22 cellular contexts compared by ENCODE assay signal in the genomic region with DNA sequence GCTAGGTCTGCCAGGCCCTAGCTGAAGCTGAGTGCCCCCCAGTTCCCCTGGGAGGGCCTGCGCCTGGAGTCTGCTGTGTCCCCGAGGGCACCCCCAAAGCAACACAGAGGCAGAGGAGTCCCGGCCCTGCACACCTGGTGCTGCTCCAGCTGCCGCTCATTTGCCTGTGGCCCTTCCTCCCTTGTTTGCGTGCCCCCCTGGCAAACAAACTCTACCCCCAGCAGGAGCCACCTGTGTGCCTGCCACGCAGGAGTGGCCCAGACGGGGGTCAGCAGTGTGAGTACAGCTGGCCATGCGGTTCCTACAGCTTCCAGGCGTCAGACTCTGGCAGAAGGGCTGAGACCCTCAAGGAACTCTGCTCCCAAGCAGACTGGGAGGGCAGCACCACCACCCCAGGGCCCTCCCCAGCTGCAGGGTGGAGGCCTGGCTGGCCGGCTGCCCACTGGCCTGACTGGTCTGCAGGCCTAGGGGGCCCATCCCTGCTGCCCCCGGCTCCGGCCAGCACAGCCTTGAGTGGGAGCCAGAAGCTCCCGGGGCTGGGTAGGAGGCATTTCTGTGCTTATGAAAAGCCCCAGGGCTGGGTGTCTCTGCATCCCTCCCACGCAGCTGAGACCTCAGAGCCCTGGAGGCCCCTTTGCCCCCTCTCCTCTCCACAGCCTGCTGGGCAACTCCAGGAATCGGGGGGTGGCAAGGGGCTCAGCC. TPM values are rescaled to one million over a fixed set of nuclear protein-coding genes. Genes with fewer than 3 reads are reported as not detected.
A peak's percentile ranks its signal among the peaks of the same experiment; 100 is the strongest.
DNase-seq lines count a peak whose midpoint lies in the region; ATAC-seq, FAIRE-seq and TF ChIP-seq lines count a peak whose summit lies in the region.
"Had no signal": no experiment of that assay in that cellular context is flagged by ENCODE, and none has a peak within 500 bp of the region (broad histone marks: within the 10 kb centered on the region; RNA-seq: fewer than 3 reads in every experiment).

No MANE protein-coding gene starts in this region.

- peaks cover 6% of the 10 kb centered on the region for H3K9me3 ChIP-seq in K562 (replicated peaks; ENCODE audit: control insufficient read depth, insufficient read depth, low read depth, low read length)
- H3K9me3 ChIP-seq in neural progenitor cell (ENCODE audit: low read depth): no peaks in the 10 kb centered on the region
- H3K9me3 ChIP-seq: HAP-1 had no signal

- peaks cover 5 to 94% of the 10 kb centered on the region in 2 experiments; a peak in 4 of 5 replicates for H3K4me1 ChIP-seq in K562 (replicated peaks in 1 of 2; ENCODE audit: control insufficient read depth in 2 of 2, insufficient read depth in 2 of 2, low read length in 2 of 2)
- H3K4me1 ChIP-seq in neural progenitor cell: peaks cover under 1% of the 10 kb centered on the region
- H3K4me1 ChIP-seq: foreskin keratinocyte had no signal

- FAIRE-seq in K562 (lab: Jason Lieb, UNC): no peak
- FAIRE-seq: colon, endothelial cell of umbilical vein had no signal

- peaks cover 12% of the 10 kb centered on the region; the same call in 1 of the 2 replicates for H4K20me1 ChIP-seq in K562 (replicated peaks; ENCODE audit: control insufficient read depth, insufficient read depth, low read length)
- H4K20me1 ChIP-seq in neural progenitor cell (ENCODE audit: low read depth): peaks cover 71% of the 10 kb centered on the region

- BruUV-seq in K562 (replicated peaks; lab: Mats Ljungman, UMichigan): no TSS peak

- 51% methylated on average over 14 of the region's 15 CpGs for WGBS in K562 (ENCODE audit: insufficient coverage, low coverage, missing lambda C conversion rate)

- no peaks in the 10 kb centered on the region for H3K9me3 Mint-ChIP-seq in neural progenitor cell
- H3K9me3 Mint-ChIP-seq: activated CD8-positive, alpha-beta T cell treated with anti-CD3 and anti-CD28 coated beads for 36 hours; activated naive CD4-positive, alpha-beta T cell treated with anti-CD3 and anti-CD28 coated beads, Interleukin-2, amount 50 U/mL, for 24 hours; activated T-cell treated with anti-CD3 and anti-CD28 coated beads, Interleukin-2, amount 50 U/mL, for 4 hours; CD8-positive, alpha-beta T cell had no signal

- TF ChIP-seq CTCF in K562 (IDR thresholded peaks at IDR 0.05 in 2 of 3, conservative IDR thresholded peaks at IDR 0.05 in 1 of 3; ENCODE audit: insufficient read depth in 2 of 3, low read depth in 1 of 3, low read length in 3 of 3): no peak
- TF ChIP-seq CTCF in neural progenitor cell (IDR thresholded peaks at IDR 0.05): no peak

- TF ChIP-seq POLR2A in K562 (conservative IDR thresholded peaks at IDR 0.05): no peak

- no peak overlapping the region for H3K27ac ChIP-seq in K562 (ENCODE audit: extremely low read depth, low read depth, low read length)
- no peak overlapping the region for H3K27ac ChIP-seq in neural progenitor cell
- H3K27ac ChIP-seq: foreskin keratinocyte had no signal

- DNase-seq in EL (peak; percentile 25), NCI-H226 (peak; percentile 8), K562 (ENCODE audit: extremely low read depth in 1 of 4, low spot score in 3 of 4) (no peak), neural progenitor cell (ENCODE audit: low spot score) (no peak), dermis blood vessel endothelial cell (no peak), KBM-7 (no peak), cerebellar cortex (ENCODE audit: low spot score) (no peak)
- DNase-seq: activated CD8-positive, alpha-beta T cell treated with anti-CD3 and anti-CD28 coated beads for 36 hours; activated T-cell treated with anti-CD3 and anti-CD28 coated beads, Interleukin-2, amount 50 U/mL, for 4 hours; CD8-positive, alpha-beta T cell; DND-41; foreskin keratinocyte; kidney glomerular epithelial cell; midbrain; NCI-H1694; SHP77 treated with DMSO at 0.1 percent for 48 hours; T-helper 17 cell had no signal

- H3K27me3 Mint-ChIP-seq in neural progenitor cell (ENCODE audit: insufficient read depth, low read depth): peaks cover 21% of the 10 kb centered on the region
- H3K27me3 Mint-ChIP-seq: activated CD8-positive, alpha-beta T cell treated with anti-CD3 and anti-CD28 coated beads for 36 hours; activated naive CD4-positive, alpha-beta T cell treated with anti-CD3 and anti-CD28 coated beads, Interleukin-2, amount 50 U/mL, for 24 hours; T-helper 17 cell had no signal

- H3K4me3 ChIP-seq in K562 (no peak overlapping the region), neural progenitor cell (no peak overlapping the region)
- H3K4me3 ChIP-seq: HAP-1 had no signal

- H2AFZ ChIP-seq in K562 (ENCODE audit: low read depth, low read length) (no peak overlapping the region), neural progenitor cell (replicated peaks) (no peak overlapping the region)

- ATAC-seq in K562 (no peak), GM18870 (IDR thresholded peaks at IDR 0.05; ENCODE audit: unreplicated experiment) (no peak)
- ATAC-seq: activated CD8-positive, alpha-beta T cell treated with anti-CD3 and anti-CD28 coated beads for 36 hours; activated T-cell treated with anti-CD3 and anti-CD28 coated beads, Interleukin-2, amount 50 U/mL, for 4 hours; CD8-positive, alpha-beta T cell; foreskin keratinocyte; T-helper 17 cell had no signal

- CTCF ChIA-PET in K562 (lab: Yijun Ruan, JAX; ENCODE audit: low intra/inter-chr PET ratio): no interaction called here

- in situ Hi-C loops in K562 (cut with MboI) (no loop called here), KBM-7 (cut with MboI; ENCODE audit: low pct_unique_long_range_greater_than_20kb, low sequenced_read_pairs) (no loop called here)

- peak overlapping the region; percentile 48 for H3K4me3 Mint-ChIP-seq in neural progenitor cell
- H3K4me3 Mint-ChIP-seq: activated CD8-positive, alpha-beta T cell treated with anti-CD3 and anti-CD28 coated beads for 36 hours; activated naive CD4-positive, alpha-beta T cell treated with anti-CD3 and anti-CD28 coated beads, Interleukin-2, amount 50 U/mL, for 24 hours; activated T-cell treated with anti-CD3 and anti-CD28 coated beads, Interleukin-2, amount 50 U/mL, for 4 hours; CD8-positive, alpha-beta T cell; T-helper 17 cell had no signal

- no peak overlapping the region for H3K27ac Mint-ChIP-seq in neural progenitor cell
- H3K27ac Mint-ChIP-seq: activated CD8-positive, alpha-beta T cell treated with anti-CD3 and anti-CD28 coated beads for 36 hours; activated naive CD4-positive, alpha-beta T cell treated with anti-CD3 and anti-CD28 coated beads, Interleukin-2, amount 50 U/mL, for 24 hours; T-helper 17 cell had no signal

- H3F3A ChIP-seq in neural progenitor cell (ENCODE audit: low read depth): peaks cover 19% of the 10 kb centered on the region

- no peak for TF ChIP-seq EP300 in K562 (IDR thresholded peaks at IDR 0.05; ENCODE audit: low read length)

- TF ChIP-seq RAD21 in K562 (CRISPR knock-in tag; conservative IDR thresholded peaks at IDR 0.05 in 1 of 2, IDR thresholded peaks at IDR 0.05 in 1 of 2): no peak

- no peaks in the 10 kb centered on the region for H3K4me1 Mint-ChIP-seq in neural progenitor cell

- peaks cover 3% of the 10 kb centered on the region for H3K36me3 Mint-ChIP-seq in neural progenitor cell
- H3K36me3 Mint-ChIP-seq: activated naive CD4-positive, alpha-beta T cell treated with anti-CD3 and anti-CD28 coated beads, Interleukin-2, amount 50 U/mL, for 24 hours had no signal

- H3K36me3 ChIP-seq in K562 (ENCODE audit: control insufficient read depth, insufficient read depth, low read length): peaks cover 27% of the 10 kb centered on the region; the same call in 1 of the 3 replicates
- no peaks in the 10 kb centered on the region for H3K36me3 ChIP-seq in neural progenitor cell

- peaks cover 4% of the 10 kb centered on the region for H3K9me1 ChIP-seq in K562 (ENCODE audit: control insufficient read depth, insufficient read depth, low read length)

- H3K9ac ChIP-seq in K562 (ENCODE audit: insufficient read depth in 1 of 2, low read depth in 2 of 2, low read length in 2 of 2) (peak overlapping the region in 1 of 2 experiments; percentile 55; a peak in 1 of 4 replicates), neural progenitor cell (no peak overlapping the region)

- peaks cover 10% of the 10 kb centered on the region for H3K79me2 ChIP-seq in K562 (ENCODE audit: control insufficient read depth, insufficient read depth, low read length)
- peaks cover 5% of the 10 kb centered on the region for H3K79me2 ChIP-seq in neural progenitor cell (ENCODE audit: low read depth)

- POLR2A ChIA-PET in K562 (lab: Yijun Ruan, JAX): interaction anchor here (0.5 to 1.5 kb wide), 5 partner anchors 10 to 39 kb away, joined by 3 to 4 read pairs (median 3); no protein-coding TSS in a partner anchor

- H3K27me3 ChIP-seq in K562 (ENCODE audit: control insufficient read depth in 2 of 2, insufficient read depth in 2 of 2, low read length in 2 of 2) (no peaks in the 10 kb centered on the region), neural progenitor cell (no peaks in the 10 kb centered on the region)

- intact Hi-C loops in K562 (cut with micrococcal nuclease): no loop called here

- H3K4me2 ChIP-seq in K562 (ENCODE audit: insufficient read depth, low read length): no peak overlapping the region
- H3K4me2 ChIP-seq in neural progenitor cell: no peak overlapping the region

RNA-seq across cellular contexts. Expression of a gene that starts 0.6 kb away (rescaled TPM):
- total RNA-seq in K562 (2011; cell fraction: chromatin; rRNA removed; ENCODE audit: low replicate concordance): 0.19 and 0.58 TPM in 2 replicates
- total RNA-seq in K562 (2011; cell fraction: nucleolus; rRNA removed): 0.53 and 0.67 TPM in 2 replicates
- 0.15 and 0.23 TPM in 2 replicates for total RNA-seq in K562 (2011; cell fraction: nucleoplasm; rRNA removed)
- total RNA-seq in K562 (2014; rRNA removed): 0.12 TPM in 1 of 2 replicates, not detected in the other
- total RNA-seq in K562 (2014; rRNA removed; fragmentation: Illumina TruSeq; extraction: Trizol): not detected in 2 replicates
- total RNA-seq in K562 (2015; rRNA removed; fragmentation: Illumina TruSeq; extraction: Trizol): 0.04 TPM in 1 of 2 replicates, not detected in the other
- total RNA-seq in K562 (2021): 0.07 and 0.09 TPM in 2 replicates
- 0.05 TPM in 1 of 2 replicates, not detected in the other for polyA plus RNA-seq in K562 (2011; rRNA removed)
- 0.03 and 0.06 TPM in 2 replicates for polyA plus RNA-seq in K562 (2011; cell fraction: cytosol; rRNA removed)
- polyA plus RNA-seq in K562 (2011; cell fraction: nucleus; rRNA removed): 0.25 and 0.31 TPM in 2 replicates
- 0.26 and 0.37 TPM in 2 replicates for polyA plus RNA-seq in K562 (2012)
- not detected in 2 replicates for polyA plus RNA-seq in K562 (2014; fragmentation: Illumina TruSeq; extraction: Trizol)
- polyA plus RNA-seq in K562 (2014; fragmentation: Nextera tagmentation; extraction: Ambion mirVana): not detected
- 0.03 and 0.13 TPM in 2 replicates for polyA plus RNA-seq in K562 (2014; rRNA removed)
- polyA minus RNA-seq in K562 (2011; rRNA and poly(A)+ RNA removed): not detected in 2 replicates
- not detected in 2 replicates for polyA minus RNA-seq in K562 (2011; cell fraction: cytosol; rRNA and poly(A)+ RNA removed)
- polyA minus RNA-seq in K562 (2011; cell fraction: nucleus; rRNA and poly(A)+ RNA removed): 0.13 and 0.22 TPM in 2 replicates
- total RNA-seq in neural progenitor cell (ENCODE audit: low replicate concordance): 0.22 TPM in 1 of 2 replicates, not detected in the other
- 0.28 and 0.85 TPM in 2 replicates for total RNA-seq in dermis blood vessel endothelial cell

RNA-seq across cellular contexts. Expression of a gene that starts 5.9 kb away (rescaled TPM):
- 3.4 and 22.1 TPM in 2 replicates for total RNA-seq in K562 (2011; cell fraction: chromatin; rRNA removed; ENCODE audit: low replicate concordance)
- 31.8 and 32.0 TPM in 2 replicates for total RNA-seq in K562 (2011; cell fraction: nucleolus; rRNA removed)
- 11.2 and 13.9 TPM in 2 replicates for total RNA-seq in K562 (2011; cell fraction: nucleoplasm; rRNA removed)
- total RNA-seq in K562 (2014; rRNA removed) (21.6 and 33.4 TPM in 2 replicates), K562 (2014; rRNA removed; fragmentation: Illumina TruSeq; extraction: Trizol) (3.0 and 3.5 TPM in 2 replicates), K562 (2015; rRNA removed; fragmentation: Illumina TruSeq; extraction: Trizol) (8.4 and 10.1 TPM in 2 replicates), K562 (2021) (25.4 and 25.8 TPM in 2 replicates), neural progenitor cell (ENCODE audit: low replicate concordance) (1.0 and 13.5 TPM in 2 replicates), dermis blood vessel endothelial cell (21.6 and 33.3 TPM in 2 replicates)
- polyA plus RNA-seq in K562 (2011; rRNA removed) (3.5 and 5.7 TPM in 2 replicates), K562 (2014; fragmentation: Illumina TruSeq; extraction: Trizol) (2.7 and 9.1 TPM in 2 replicates), K562 (2014; fragmentation: Nextera tagmentation; extraction: Ambion mirVana) (under 1 TPM; 0.11 to 0.20 TPM), K562 (2014; rRNA removed) (12.4 and 12.9 TPM in 2 replicates)
- 7.2 and 32.1 TPM in 2 replicates for polyA plus RNA-seq in K562 (2011; cell fraction: cytosol; rRNA removed)
- polyA plus RNA-seq in K562 (2011; cell fraction: nucleus; rRNA removed): 5.6 and 10.3 TPM in 2 replicates
- 14.5 and 17.3 TPM in 2 replicates for polyA plus RNA-seq in K562 (2012)
- polyA minus RNA-seq in K562 (2011; rRNA and poly(A)+ RNA removed): 2.1 and 2.4 TPM in 2 replicates
- polyA minus RNA-seq in K562 (2011; cell fraction: cytosol; rRNA and poly(A)+ RNA removed): 9.2 and 12.1 TPM in 2 replicates
- 14.0 and 17.8 TPM in 2 replicates for polyA minus RNA-seq in K562 (2011; cell fraction: nucleus; rRNA and poly(A)+ RNA removed)

RNA-seq across cellular contexts. Expression of a gene that starts 6.1 kb away (rescaled TPM):
- 317 and 866 TPM in 2 replicates for total RNA-seq in K562 (2011; cell fraction: chromatin; rRNA removed; ENCODE audit: low replicate concordance)
- total RNA-seq in K562 (2011; cell fraction: nucleolus; rRNA removed): 565 and 578 TPM in 2 replicates
- total RNA-seq in K562 (2011; cell fraction: nucleoplasm; rRNA removed): 402 and 440 TPM in 2 replicates
- total RNA-seq in K562 (2014; rRNA removed) (151 and 179 TPM in 2 replicates), K562 (2014; rRNA removed; fragmentation: Illumina TruSeq; extraction: Trizol) (62.1 and 77.4 TPM in 2 replicates), K562 (2015; rRNA removed; fragmentation: Illumina TruSeq; extraction: Trizol) (85.4 and 88.8 TPM in 2 replicates), K562 (2021) (153 and 164 TPM in 2 replicates), neural progenitor cell (ENCODE audit: low replicate concordance) (62.4 and 116 TPM in 2 replicates), dermis blood vessel endothelial cell (52.8 and 77.5 TPM in 2 replicates)
- polyA plus RNA-seq in K562 (2011; rRNA removed) (110 and 164 TPM in 2 replicates), K562 (2014; fragmentation: Illumina TruSeq; extraction: Trizol) (143 and 151 TPM in 2 replicates), K562 (2014; fragmentation: Nextera tagmentation; extraction: Ambion mirVana) (10 to 100 TPM in 1 of 2 experiments, 1 to 10 TPM in 1; 3.6 to 11.8 TPM), K562 (2014; rRNA removed) (183 TPM in 2 replicates)
- polyA plus RNA-seq in K562 (2011; cell fraction: cytosol; rRNA removed): 195 and 300 TPM in 2 replicates
- 663 and 798 TPM in 2 replicates for polyA plus RNA-seq in K562 (2011; cell fraction: nucleus; rRNA removed)
- polyA plus RNA-seq in K562 (2012): 151 and 204 TPM in 2 replicates
- polyA minus RNA-seq in K562 (2011; rRNA and poly(A)+ RNA removed): 68.4 and 103 TPM in 2 replicates
- polyA minus RNA-seq in K562 (2011; cell fraction: cytosol; rRNA and poly(A)+ RNA removed): 79.6 and 101 TPM in 2 replicates
- 108 and 123 TPM in 2 replicates for polyA minus RNA-seq in K562 (2011; cell fraction: nucleus; rRNA and poly(A)+ RNA removed)

RNA-seq across cellular contexts. Expression of a gene that starts 18.7 kb away (rescaled TPM):
- total RNA-seq in K562 (2011; cell fraction: chromatin; rRNA removed; ENCODE audit: low replicate concordance): 53.3 and 207 TPM in 2 replicates
- 213 and 235 TPM in 2 replicates for total RNA-seq in K562 (2011; cell fraction: nucleolus; rRNA removed)
- 85.9 and 103 TPM in 2 replicates for total RNA-seq in K562 (2011; cell fraction: nucleoplasm; rRNA removed)
- total RNA-seq in K562 (2014; rRNA removed) (135 and 143 TPM in 2 replicates), K562 (2014; rRNA removed; fragmentation: Illumina TruSeq; extraction: Trizol) (3.5 and 6.3 TPM in 2 replicates), K562 (2015; rRNA removed; fragmentation: Illumina TruSeq; extraction: Trizol) (50.9 and 51.7 TPM in 2 replicates), K562 (2021) (106 and 118 TPM in 2 replicates), neural progenitor cell (ENCODE audit: low replicate concordance) (14.5 and 64.1 TPM in 2 replicates), dermis blood vessel endothelial cell (43.5 and 54.6 TPM in 2 replicates)
- polyA plus RNA-seq in K562 (2011; rRNA removed) (24.3 and 42.1 TPM in 2 replicates), K562 (2014; fragmentation: Illumina TruSeq; extraction: Trizol) (13.9 and 43.4 TPM in 2 replicates), K562 (2014; fragmentation: Nextera tagmentation; extraction: Ambion mirVana) (under 1 TPM; 0.62 to 0.63 TPM), K562 (2014; rRNA removed) (119 and 136 TPM in 2 replicates)
- polyA plus RNA-seq in K562 (2011; cell fraction: cytosol; rRNA removed): 39.8 and 107 TPM in 2 replicates
- polyA plus RNA-seq in K562 (2011; cell fraction: nucleus; rRNA removed): 353 and 531 TPM in 2 replicates
- 65.5 and 75.0 TPM in 2 replicates for polyA plus RNA-seq in K562 (2012)
- 5.6 and 11.7 TPM in 2 replicates for polyA minus RNA-seq in K562 (2011; rRNA and poly(A)+ RNA removed)
- 32.9 and 47.2 TPM in 2 replicates for polyA minus RNA-seq in K562 (2011; cell fraction: cytosol; rRNA and poly(A)+ RNA removed)
- 69.3 and 81.9 TPM in 2 replicates for polyA minus RNA-seq in K562 (2011; cell fraction: nucleus; rRNA and poly(A)+ RNA removed)

RNA-seq across cellular contexts. Expression of a gene that starts 22.1 kb away (rescaled TPM):
- total RNA-seq in K562 (2011; cell fraction: chromatin; rRNA removed; ENCODE audit: low replicate concordance): 13.3 and 63.1 TPM in 2 replicates
- total RNA-seq in K562 (2011; cell fraction: nucleolus; rRNA removed): 74.5 and 90.1 TPM in 2 replicates
- total RNA-seq in K562 (2011; cell fraction: nucleoplasm; rRNA removed): 23.2 and 31.2 TPM in 2 replicates
- 86.9 and 103 TPM in 2 replicates for total RNA-seq in K562 (2014; rRNA removed)
- 5.6 and 7.0 TPM in 2 replicates for total RNA-seq in K562 (2014; rRNA removed; fragmentation: Illumina TruSeq; extraction: Trizol)
- total RNA-seq in K562 (2015; rRNA removed; fragmentation: Illumina TruSeq; extraction: Trizol): 29.7 and 31.4 TPM in 2 replicates
- 80.1 and 83.0 TPM in 2 replicates for total RNA-seq in K562 (2021)
- polyA plus RNA-seq in K562 (2011; rRNA removed): 13.6 and 22.4 TPM in 2 replicates
- 29.8 and 137 TPM in 2 replicates for polyA plus RNA-seq in K562 (2011; cell fraction: cytosol; rRNA removed)
- 41.7 and 71.9 TPM in 2 replicates for polyA plus RNA-seq in K562 (2011; cell fraction: nucleus; rRNA removed)
- polyA plus RNA-seq in K562 (2012): 35.1 and 53.3 TPM in 2 replicates
- 10.5 and 25.1 TPM in 2 replicates for polyA plus RNA-seq in K562 (2014; fragmentation: Illumina TruSeq; extraction: Trizol)
- 1 to 10 TPM in 1 of 2 experiments, under 1 TPM in 1; 0.62 to 1.7 TPM for polyA plus RNA-seq in K562 (2014; fragmentation: Nextera tagmentation; extraction: Ambion mirVana)
- polyA plus RNA-seq in K562 (2014; rRNA removed): 68.5 and 76.0 TPM in 2 replicates
- polyA minus RNA-seq in K562 (2011; rRNA and poly(A)+ RNA removed): 3.5 and 5.7 TPM in 2 replicates
- 22.0 and 25.8 TPM in 2 replicates for polyA minus RNA-seq in K562 (2011; cell fraction: cytosol; rRNA and poly(A)+ RNA removed)
- 33.5 and 38.2 TPM in 2 replicates for polyA minus RNA-seq in K562 (2011; cell fraction: nucleus; rRNA and poly(A)+ RNA removed)
- 3.7 and 22.5 TPM in 2 replicates for total RNA-seq in neural progenitor cell (ENCODE audit: low replicate concordance)
- total RNA-seq in dermis blood vessel endothelial cell: 11.1 and 13.7 TPM in 2 replicates

Comparison
In these comparisons a context has a peak if more than half of its experiments do, and no peak if none do; other contexts are left out.
1. DNase-seq: peak in EL (single experiment) and NCI-H226 (single experiment); none in K562 (0 of 4), neural progenitor cell (single experiment), dermis blood vessel endothelial cell (single experiment), KBM-7 (single experiment) and cerebellar cortex (single experiment).